In genomic region chr1:230310381-230311163, GRCh38 we compare ENCODE assay signal across 8 cellular contexts.
DNase-seq lines count a peak whose midpoint lies in the region; ATAC-seq, FAIRE-seq and TF ChIP-seq lines count a peak whose summit lies in the region.

No MANE protein-coding gene starts in this region.

- TF ChIP-seq POLR2A in NB4 (IDR thresholded peaks at IDR 0.05; ENCODE audit: extremely low read depth, insufficient read length): no peak
- TF ChIP-seq POLR2A in adrenal gland (IDR thresholded peaks at IDR 0.05): no peak
- TF ChIP-seq POLR2A in heart left ventricle (IDR thresholded peaks at IDR 0.05): no peak

- intact Hi-C loops in adrenal gland (cut with DNase I): no loop called here
- intact Hi-C loops in heart left ventricle (cut with DNase I): loop anchor here (1.0 to 10.0 kb wide), 9 partner anchors 93 to 1056 kb away; partner anchors contain the start of gene ABCB10 (in 4 of the 10)

- H3K27ac ChIP-seq in adrenal gland (no peak overlapping the region), heart left ventricle (no peak overlapping the region)

- H3K4me1 ChIP-seq in adrenal gland (replicated peaks in 1 of 2) (no peaks in the 10 kb centered on the region), heart left ventricle (peaks cover 0 to 16% (median 1%) of the 10 kb centered on the region in 12 donors)

- TF ChIP-seq CTCF in AG10803 (conservative IDR thresholded peaks at IDR 0.05; ENCODE audit: low read length) (peak; percentile 97), NB4 (IDR thresholded peaks at IDR 0.05; ENCODE audit: low read depth, low read length) (peak; percentile 79), adrenal gland (IDR thresholded peaks at IDR 0.05) (peak; percentile 90 to 95 (median 92)), heart left ventricle (IDR thresholded peaks at IDR 0.05) (peak; percentile 85 to 96 (median 92))

- FAIRE-seq in GM19239 (lab: Jason Lieb, UNC): peak; percentile 94

- peak; percentile 64 for DNase-seq in AG10803 (ENCODE audit: low read depth)
- DNase-seq in GM19239 (ENCODE audit: insufficient read length, low spot score): peak; percentile 79
- DNase-seq in NB4 (ENCODE audit: low read depth): peak; percentile 71
- peak; percentile 38 for DNase-seq in T follicular helper cell (ENCODE audit: low read depth)
- peak; percentile 73 to 92 (median 82) for DNase-seq in adrenal gland
- DNase-seq in heart left ventricle: peak; percentile 67 to 82 (median 71)
- peak; percentile 79 for DNase-seq in putamen (ENCODE audit: low spot score)
- no peak for DNase-seq in T1000 (lab: John Stamatoyannopoulos, UW)

- H3K4me3 ChIP-seq in AG10803 (ENCODE audit: low read length) (no peak overlapping the region), NB4 (ENCODE audit: low read depth, low read length) (no peak overlapping the region), adrenal gland (no peak overlapping the region), heart left ventricle (no peak overlapping the region)

- 29 to 35% (median 33%) methylated on average over 14 of the region's 14 CpGs for WGBS in adrenal gland, 4 donors
- 34 to 37% (median 35%) methylated on average over 14 of the region's 14 CpGs for WGBS in heart left ventricle, 4 donors

- H3K27me3 ChIP-seq in adrenal gland (no peaks in the 10 kb centered on the region), heart left ventricle (peaks cover 0 to 9% (median 0%) of the 10 kb centered on the region in 9 donors)

- peak; percentile 75 to 88 (median 86) for ATAC-seq in heart left ventricle

- no peaks in the 10 kb centered on the region for H3K9me3 ChIP-seq in adrenal gland (replicated peaks in 1 of 3)
- H3K9me3 ChIP-seq in heart left ventricle: no peaks in the 10 kb centered on the region

- H3K36me3 ChIP-seq in adrenal gland (replicated peaks in 1 of 2): no peaks in the 10 kb centered on the region
- no peaks in the 10 kb centered on the region for H3K36me3 ChIP-seq in heart left ventricle

Comparison
In these comparisons a context has a peak if more than half of its experiments do, and no peak if none do; other contexts are left out.
1. intact Hi-C loops: an anchor here in heart left ventricle (1.0 to 10.0 kb wide); none called in adrenal gland.